ENCODE assay signal across 8 cellular contexts in genomic region chr16:70196683-70197300, GRCh38. TPM values are rescaled to one million over a fixed set of nuclear protein-coding genes. Genes with fewer than 3 reads are reported as not detected.
DNase-seq lines count a peak whose midpoint lies in the region; ATAC-seq and TF ChIP-seq lines count a peak whose summit lies in the region.
"Not testable (repeated sequence)": the region's sequence is repeated elsewhere in the genome, so short reads cannot be mapped to it uniquely, and the experiment has no call there.
"Had no signal": no experiment of that assay in that cellular context is flagged by ENCODE, and none has a peak within 500 bp of the region (broad histone marks: within the 10 kb centered on the region; RNA-seq: fewer than 3 reads in every experiment).

No MANE protein-coding gene starts in this region.

- ATAC-seq in RWPE2 (ENCODE audit: low read depth) (peak; percentile 30), esophagus mucosa (peak; percentile 55), heart right ventricle (peak in 7 of 8 donors; percentile 53 to 76 (median 63)), left lobe of liver (peak; percentile 55)

- H3K27ac Mint-ChIP-seq in mesothelial cell of epicardium = peak overlapping the region; percentile 39

- WGBS in heart right ventricle, 2 donors = 62 to 68% methylated on average over 8 of the region's 12 CpGs
- WGBS in testis, 2 donors = 51% methylated on average over 9 of the region's 12 CpGs; no CpG with 5 or more reads in 1 of the 2 donors

- H3K4me1 ChIP-seq in RWPE2 (ENCODE audit: insufficient read depth, poor library complexity, severe bottlenecking) = not testable (repeated sequence)
- H3K4me1 ChIP-seq in heart right ventricle (peaks cover 0 to 16% (median 0%) of the 10 kb centered on the region in 9 donors), testis (peaks cover 16% of the 10 kb centered on the region)

- H3K27ac ChIP-seq in RWPE2 (ENCODE audit: poor library complexity, severe bottlenecking); heart right ventricle; testis: not testable (repeated sequence)

- not testable (repeated sequence) for H3K4me1 Mint-ChIP-seq in mesothelial cell of epicardium

- not testable (repeated sequence) for H3K4me3 ChIP-seq in RWPE2 (ENCODE audit: severe bottlenecking); heart right ventricle; testis

- TF ChIP-seq POLR2A in testis (IDR thresholded peaks at IDR 0.05) = not testable (repeated sequence)

- not testable (repeated sequence) for H3K4me3 Mint-ChIP-seq in mesothelial cell of epicardium

- intact Hi-C loops in heart right ventricle (cut with DNase I); testis (cut with DNase I; ENCODE audit: low total_unique reads): not testable (repeated sequence)

- H3K9me3 Mint-ChIP-seq in mesothelial cell of epicardium = not testable (repeated sequence)

- TF ChIP-seq CTCF in RWPE2 (IDR thresholded peaks at IDR 0.05; ENCODE audit: poor library complexity, severe bottlenecking); heart right ventricle (IDR thresholded peaks at IDR 0.05); mesothelial cell of epicardium (IDR thresholded peaks at IDR 0.05; ENCODE audit: unreplicated experiment); testis (IDR thresholded peaks at IDR 0.05): not testable (repeated sequence)

- in situ Hi-C loops in G401 (cut with HindIII; ENCODE audit: low sequenced_read_pairs) = not testable (repeated sequence)

- not testable (repeated sequence) for H3K27me3 Mint-ChIP-seq in mesothelial cell of epicardium (ENCODE audit: low read depth)

- not testable (repeated sequence) for H3K27me3 ChIP-seq in RWPE2 (ENCODE audit: insufficient read depth, poor library complexity, severe bottlenecking); heart right ventricle; testis

- peak; percentile 35 for DNase-seq in G401 (ENCODE audit: low spot score)
- DNase-seq in RWPE2 (ENCODE audit: low spot score); heart right ventricle; left lobe of liver (ENCODE audit: low spot score); mesothelial cell of epicardium (ENCODE audit: low spot score in 2 of 2, unreplicated experiment in 2 of 2): not testable (repeated sequence)
- peak; percentile 36 for DNase-seq in testis

- not testable (repeated sequence) for H3K36me3 Mint-ChIP-seq in mesothelial cell of epicardium

- H3K36me3 ChIP-seq in RWPE2 (ENCODE audit: low read depth); heart right ventricle; testis (ENCODE audit: low read depth, missing control alignments): not testable (repeated sequence)

- not testable (repeated sequence) for H3K9me3 ChIP-seq in RWPE2 (ENCODE audit: severe bottlenecking); heart right ventricle; testis

RNA-seq across cellular contexts. Expression of gene CLEC18C, which starts 23.2 kb away (rescaled TPM):
- not detected in 2 replicates for total RNA-seq in G401 (2014; rRNA removed; shearing (Covaris generic))
- 0.44 TPM for total RNA-seq in esophagus mucosa
- under 1 TPM in 5 of 10 donors, not detected in 5; 0.09 to 0.23 (median 0.20) TPM for total RNA-seq in heart right ventricle
- polyA plus RNA-seq in heart right ventricle = under 1 TPM; 0.16 to 0.37 TPM
- 0.40 TPM for total RNA-seq in left lobe of liver
- 0.16 TPM in 1 of 3 replicates, not detected in the others for total RNA-seq in mesothelial cell of epicardium
- total RNA-seq in testis = 10 to 100 TPM in 1 of 2 donors, 1 to 10 TPM in 1; 7.9 to 31.9 TPM
- 3.1 TPM for polyA plus RNA-seq in testis (ENCODE audit: insufficient read depth, low read depth, low replicate concordance)
- total RNA-seq: H1 had no signal

RNA-seq across cellular contexts. Expression of gene EXOSC6, which starts 54.9 kb away (rescaled TPM):
- 29.6 and 37.5 TPM in 2 replicates for total RNA-seq in G401 (2014; rRNA removed; shearing (Covaris generic))
- 15.1 TPM for total RNA-seq in esophagus mucosa
- total RNA-seq in heart right ventricle = 10 to 100 TPM; 10.5 to 19.2 (median 17.0) TPM
- 10 to 100 TPM in 1 of 2 donors, 1 to 10 TPM in 1; 8.6 to 10.2 TPM for polyA plus RNA-seq in heart right ventricle
- total RNA-seq in left lobe of liver = 8.2 TPM
- total RNA-seq in mesothelial cell of epicardium = 27.9 to 28.5 TPM (median 28.4 TPM) in 3 replicates
- 10 to 100 TPM; 33.6 to 38.6 TPM for total RNA-seq in testis
- polyA plus RNA-seq in testis (ENCODE audit: insufficient read depth, low read depth, low replicate concordance) = 9.4 TPM
